23 cellular contexts compared by ENCODE assay signal in the genomic region with DNA sequence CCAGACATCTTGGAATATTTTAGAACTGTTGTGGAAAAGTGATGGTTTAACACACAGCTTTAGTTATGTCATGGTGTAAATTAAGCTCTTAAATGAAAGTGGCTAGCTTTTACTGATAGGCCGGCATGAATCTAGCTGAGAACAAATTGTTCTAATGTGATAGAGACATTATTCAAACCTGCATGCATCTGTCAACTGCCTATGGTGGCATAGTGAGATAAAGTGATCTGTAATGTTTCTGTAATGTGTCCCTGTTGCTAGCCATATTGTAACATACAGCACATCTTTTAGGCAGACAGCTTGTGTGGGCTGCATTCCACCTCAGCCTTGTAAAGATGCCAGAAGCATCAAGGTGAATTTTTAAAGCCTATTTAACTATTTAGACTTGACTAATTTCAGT. TPM values are rescaled to one million over a fixed set of nuclear protein-coding genes. Genes with fewer than 3 reads are reported as not detected.
A peak's percentile ranks its signal among the peaks of the same experiment; 100 is the strongest.
DNase-seq lines count a peak whose midpoint lies in the region; ATAC-seq and TF ChIP-seq lines count a peak whose summit lies in the region.
"Had no signal": no experiment of that assay in that cellular context is flagged by ENCODE, and none has a peak within 500 bp of the region (broad histone marks: within the 10 kb centered on the region; RNA-seq: fewer than 3 reads in every experiment).

No MANE protein-coding gene starts in this region.

- intact Hi-C loops in Panc1 (cut with micrococcal nuclease; ENCODE audit: unreplicated experiment) = no loop called here
- intact Hi-C loops in activated naive CD4-positive, alpha-beta T cell treated with anti-CD3 and anti-CD28 coated beads for 36 hours (cut with micrococcal nuclease) = no loop called here

- no peaks in the 10 kb centered on the region for H3K9me3 ChIP-seq in Panc1 (ENCODE audit: control insufficient read depth, insufficient read depth, low read depth, low read length)
- H3K9me3 ChIP-seq: gastrocnemius medialis, upper lobe of left lung had no signal

- H3K4me1 Mint-ChIP-seq in mesothelial cell of epicardium (peaks cover 11% of the 10 kb centered on the region), endothelial cell (ENCODE audit: unreplicated experiment) (no peaks in the 10 kb centered on the region)
- H3K4me1 Mint-ChIP-seq in activated naive CD4-positive, alpha-beta T cell treated with anti-CD3 and anti-CD28 coated beads for 36 hours (ENCODE audit: low read depth) = peaks cover 33% of the 10 kb centered on the region

- CTCF ChIA-PET in Panc1 (lab: Charles Lee) = interaction anchor here (1.3 kb wide), 1 partner anchor 16 kb away, joined by 3 read pairs; the partner anchor contains the start of gene LRIG2
- CTCF ChIA-PET in activated naive CD4-positive, alpha-beta T cell treated with anti-CD3 and anti-CD28 coated beads for 36 hours (lab: Charles Lee) = interaction anchor here (0.6 to 0.9 kb wide), 2 partner anchors 16 to 1560 kb away, joined by 3 to 4 read pairs; no protein-coding TSS in a partner anchor

- H3K27me3 Mint-ChIP-seq in mesothelial cell of epicardium (ENCODE audit: low read depth) (no peaks in the 10 kb centered on the region), endothelial cell (ENCODE audit: unreplicated experiment) (no peaks in the 10 kb centered on the region)
- no peaks in the 10 kb centered on the region for H3K27me3 Mint-ChIP-seq in activated naive CD4-positive, alpha-beta T cell treated with anti-CD3 and anti-CD28 coated beads for 36 hours (ENCODE audit: low read depth)
- H3K27me3 Mint-ChIP-seq: activated naive CD4-positive, alpha-beta T cell treated with anti-CD3 and anti-CD28 coated beads, Interleukin-2, amount 50 U/mL, for 24 hours; naive B cell had no signal

- in situ Hi-C loops in G401 (cut with HindIII; ENCODE audit: low sequenced_read_pairs) = no loop called here
- in situ Hi-C loops in Panc1 (cut with HindIII; ENCODE audit: low pct_unique_long_range_greater_than_20kb, low sequenced_read_pairs) = no loop called here

- peak; percentile 57 for TF ChIP-seq POLR2A in erythroblast (IDR thresholded peaks at IDR 0.05; ENCODE audit: low read length)

- DNase-seq in G401 (ENCODE audit: low spot score) = peak; percentile 54
- DNase-seq in Panc1 (ENCODE audit: low read depth, low spot score) = no peak
- DNase-seq in erythroblast (lab: John Stamatoyannopoulos, UW) = peak; percentile 73 to 89
- no peak for DNase-seq in mesothelial cell of epicardium (ENCODE audit: low spot score in 2 of 2, unreplicated experiment in 2 of 2)
- DNase-seq in endothelial cell (ENCODE audit: low spot score) = no peak
- DNase-seq in activated naive CD4-positive, alpha-beta T cell treated with anti-CD3 and anti-CD28 coated beads for 36 hours = no peak
- no peak for DNase-seq in mesenteric fat pad (ENCODE audit: low spot score)
- no peak for DNase-seq in activated CD4-positive, alpha-beta T cell treated with anti-CD3 and anti-CD28 coated beads for 4 hours
- DNase-seq: activated CD4-positive, alpha-beta T cell treated with anti-CD3 and anti-CD28 coated beads for 1 hour; activated T-cell treated with anti-CD3 and anti-CD28 coated beads, Interleukin-2, amount 50 U/mL, for 72 hours; anterior cingulate cortex; cerebellar nuclear complex; COR-L47; DND-41; effector CD4-positive, alpha-beta T cell; gastrocnemius medialis; MM.1S; naive B cell; NCI-H1436 treated with DMSO at 0.1 percent for 48 hours; NCI-H69; upper lobe of left lung had no signal

- no peaks in the 10 kb centered on the region for H3K4me1 ChIP-seq in Panc1 (ENCODE audit: control insufficient read depth, insufficient read depth, low read length)

- no peaks in the 10 kb centered on the region for H3K27me3 ChIP-seq in Panc1 (ENCODE audit: control insufficient read depth, insufficient read depth, low read length)
- H3K27me3 ChIP-seq: gastrocnemius medialis, upper lobe of left lung had no signal

- TF ChIP-seq CTCF in Panc1 (IDR thresholded peaks at IDR 0.05) (no peak), mesothelial cell of epicardium (IDR thresholded peaks at IDR 0.05; ENCODE audit: unreplicated experiment) (no peak), endothelial cell (IDR thresholded peaks at IDR 0.05; ENCODE audit: unreplicated experiment) (no peak)

- H3K36me3 ChIP-seq in Panc1 (ENCODE audit: control insufficient read depth, insufficient read depth, low read length) = peaks cover under 1% of the 10 kb centered on the region; the same call in 1 of the 2 replicates

- H3K4me3 Mint-ChIP-seq in mesothelial cell of epicardium (no peak overlapping the region), endothelial cell (ENCODE audit: unreplicated experiment) (no peak overlapping the region)
- no peak overlapping the region for H3K4me3 Mint-ChIP-seq in activated naive CD4-positive, alpha-beta T cell treated with anti-CD3 and anti-CD28 coated beads for 36 hours
- H3K4me3 Mint-ChIP-seq: activated naive CD4-positive, alpha-beta T cell treated with anti-CD3 and anti-CD28 coated beads, Interleukin-2, amount 50 U/mL, for 24 hours; activated T-cell treated with anti-CD3 and anti-CD28 coated beads, Interleukin-2, amount 50 U/mL, for 72 hours; naive B cell had no signal

- H3K36me3 Mint-ChIP-seq in mesothelial cell of epicardium = peaks cover 17% of the 10 kb centered on the region
- no peaks in the 10 kb centered on the region for H3K36me3 Mint-ChIP-seq in endothelial cell (ENCODE audit: low read depth, unreplicated experiment)
- peaks cover 14% of the 10 kb centered on the region for H3K36me3 Mint-ChIP-seq in activated naive CD4-positive, alpha-beta T cell treated with anti-CD3 and anti-CD28 coated beads for 36 hours (ENCODE audit: low read depth)

- no peak for ATAC-seq in Panc1
- ATAC-seq: activated T-cell treated with anti-CD3 and anti-CD28 coated beads, Interleukin-2, amount 50 U/mL, for 72 hours had no signal

- H3K27ac Mint-ChIP-seq in mesothelial cell of epicardium (peak overlapping the region; percentile 30), endothelial cell (ENCODE audit: unreplicated experiment) (no peak overlapping the region)
- no peak overlapping the region for H3K27ac Mint-ChIP-seq in activated naive CD4-positive, alpha-beta T cell treated with anti-CD3 and anti-CD28 coated beads for 36 hours
- H3K27ac Mint-ChIP-seq: activated naive CD4-positive, alpha-beta T cell treated with anti-CD3 and anti-CD28 coated beads, Interleukin-2, amount 50 U/mL, for 24 hours; activated T-cell treated with anti-CD3 and anti-CD28 coated beads, Interleukin-2, amount 50 U/mL, for 72 hours; naive B cell had no signal

- POLR2A ChIA-PET in Panc1 (lab: Charles Lee) = interaction anchor here (0.6 kb wide), 1 partner anchor 221 kb away, joined by 3 read pairs; no protein-coding TSS in a partner anchor

- no peak overlapping the region for H3K27ac ChIP-seq in Panc1 (ENCODE audit: low read length)
- H3K27ac ChIP-seq: gastrocnemius medialis, RWPE1, upper lobe of left lung had no signal

- H3K9me3 Mint-ChIP-seq in mesothelial cell of epicardium (no peaks in the 10 kb centered on the region), endothelial cell (ENCODE audit: unreplicated experiment) (no peaks in the 10 kb centered on the region)
- H3K9me3 Mint-ChIP-seq in activated naive CD4-positive, alpha-beta T cell treated with anti-CD3 and anti-CD28 coated beads for 36 hours = no peaks in the 10 kb centered on the region
- H3K9me3 Mint-ChIP-seq: activated naive CD4-positive, alpha-beta T cell treated with anti-CD3 and anti-CD28 coated beads, Interleukin-2, amount 50 U/mL, for 24 hours; activated T-cell treated with anti-CD3 and anti-CD28 coated beads, Interleukin-2, amount 50 U/mL, for 72 hours; naive B cell had no signal

- TSS peak; percentile 8 for BruUV-seq in Panc1 (replicated peaks; lab: Mats Ljungman, UMichigan)

- H3K4me3 ChIP-seq in Panc1 (ENCODE audit: low read depth in 2 of 2, low read length in 2 of 2) = no peak overlapping the region
- H3K4me3 ChIP-seq: gastrocnemius medialis, upper lobe of left lung had no signal

RNA-seq across cellular contexts. Expression of gene LRIG2, which starts 16.0 kb away (rescaled TPM):
- total RNA-seq in G401 (2014; rRNA removed; shearing (Covaris generic)) = 5.4 and 5.7 TPM in 2 replicates
- total RNA-seq in Panc1 (2021; ENCODE audit: unreplicated experiment) (8.9 TPM), mesothelial cell of epicardium (29.3 to 31.0 TPM (median 29.9 TPM) in 3 replicates), endothelial cell (ENCODE audit: unreplicated experiment) (23.0 TPM), mesenteric fat pad (13.4 TPM)
- 2.3 TPM for polyA plus RNA-seq in Panc1 (2012; ENCODE audit: insufficient read length)
- total RNA-seq in activated naive CD4-positive, alpha-beta T cell treated with anti-CD3 and anti-CD28 coated beads for 36 hours = 1 to 10 TPM; 7.7 to 9.1 TPM

Comparison
In these comparisons a context has a peak if more than half of its experiments do, and no peak if none do; other contexts are left out.
1. DNase-seq: peak in G401 (single experiment) and erythroblast (2 of 2); none in Panc1 (single experiment), mesothelial cell of epicardium (0 of 2), endothelial cell (single experiment), activated naive CD4-positive, alpha-beta T cell treated with anti-CD3 and anti-CD28 coated beads for 36 hours (single experiment), mesenteric fat pad (single experiment) and activated CD4-positive, alpha-beta T cell treated with anti-CD3 and anti-CD28 coated beads for 4 hours (0 of 2).